Comparison of ENCODE assay signal across 8 cellular contexts in the genomic region with DNA sequence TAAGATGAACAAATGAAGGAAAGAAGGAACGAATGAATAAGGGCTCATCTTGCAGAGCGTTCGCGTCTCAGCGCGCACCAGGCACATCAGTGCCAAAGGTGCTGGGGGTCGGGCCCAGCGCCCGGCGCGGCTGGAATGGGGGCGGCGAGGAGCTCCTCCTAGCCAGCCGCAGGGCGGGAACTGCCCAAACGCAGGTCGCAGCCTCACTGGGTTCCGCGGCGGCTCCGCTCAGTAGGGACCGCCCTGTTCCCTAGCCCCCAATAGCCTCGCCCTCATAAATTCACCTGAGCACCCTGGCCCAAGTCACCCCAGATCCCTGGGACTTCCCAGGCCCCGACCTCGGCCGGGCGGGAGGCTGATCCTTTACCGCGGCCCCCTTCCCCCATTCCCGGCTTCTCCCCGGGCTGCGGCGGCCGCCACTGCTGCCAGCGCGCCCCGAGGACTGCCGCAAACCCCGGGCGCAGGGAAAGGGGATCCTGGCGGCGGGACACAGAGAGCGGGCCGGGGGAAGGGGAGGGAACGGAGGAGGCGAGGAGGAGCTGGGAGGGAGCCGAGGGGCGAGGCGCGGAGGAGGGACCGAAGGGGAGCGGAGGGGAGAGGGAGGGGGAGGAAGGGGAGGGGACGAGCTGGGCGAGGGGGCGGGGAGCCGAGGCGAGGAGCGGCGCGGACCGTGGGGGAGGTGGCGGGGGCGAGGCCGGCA. TPM values are rescaled to one million over a fixed set of nuclear protein-coding genes. Genes with fewer than 3 reads are reported as not detected.
DNase-seq lines count a peak whose midpoint lies in the region; ATAC-seq and TF ChIP-seq lines count a peak whose summit lies in the region.

No MANE protein-coding gene starts in this region.

- H3K36me3 ChIP-seq in colonic mucosa (no peaks in the 10 kb centered on the region), Karpas-422 (ENCODE audit: insufficient read depth, low read length) (no peaks in the 10 kb centered on the region)

- peaks cover 13% of the 10 kb centered on the region for H3K4me1 Mint-ChIP-seq in nephron

- H3K4me3 ChIP-seq in colonic mucosa (peak overlapping the region; percentile 28), Karpas-422 (ENCODE audit: low read length) (no peak overlapping the region)

- in situ Hi-C loops in G401 (cut with HindIII; ENCODE audit: low sequenced_read_pairs) = no loop called here

- peaks cover 93% of the 10 kb centered on the region for H3K27me3 Mint-ChIP-seq in nephron (ENCODE audit: low read depth)

- H3K9me2 ChIP-seq in Karpas-422 (replicated peaks; ENCODE audit: insufficient read depth, low read length) = no peaks in the 10 kb centered on the region

- no peak overlapping the region for H3K27ac ChIP-seq in colonic mucosa
- no peak overlapping the region for H3K27ac ChIP-seq in Karpas-422 (ENCODE audit: low read length)

- H3K4me3 Mint-ChIP-seq in nephron = peak overlapping the region; percentile 82 to 87 (median 85)

- peak; percentile 81 for DNase-seq in G401 (ENCODE audit: low spot score)
- DNase-seq in NCI-H345 treated with DMSO at 0.1 percent for 48 hours (lab: John Stamatoyannopoulos, UW; ENCODE audit: unreplicated experiment) = peak; percentile 49
- DNase-seq in colonic mucosa = no peak
- DNase-seq in Karpas-422 = no peak
- no peak for DNase-seq in SIG-M5 treated with dmso at 0.1 percent for 504 hours (lab: John Stamatoyannopoulos, UW; ENCODE audit: unreplicated experiment)
- DNase-seq in SKM-1 (lab: John Stamatoyannopoulos, UW; ENCODE audit: unreplicated experiment) = no peak

- no peak overlapping the region for H3K4me2 ChIP-seq in Karpas-422 (ENCODE audit: low read depth, low read length, poor library complexity, severe bottlenecking)

- no peaks in the 10 kb centered on the region for H3K9me3 Mint-ChIP-seq in nephron

- H3K79me2 ChIP-seq in Karpas-422 (ENCODE audit: low read length) = no peaks in the 10 kb centered on the region

- H3K9ac ChIP-seq in colonic mucosa (ENCODE audit: low read depth in 2 of 2, low read length in 2 of 2) = no peak overlapping the region
- H3K9ac ChIP-seq in Karpas-422 (ENCODE audit: low read length) = no peak overlapping the region

- no peaks in the 10 kb centered on the region for H3K36me3 Mint-ChIP-seq in nephron (ENCODE audit: low read depth)

- intact Hi-C loops in colonic mucosa (cut with DNase I) = no loop called here

- TF ChIP-seq CTCF in colonic mucosa (IDR thresholded peaks at IDR 0.05) (no peak), nephron (IDR thresholded peaks at IDR 0.05; ENCODE audit: unreplicated experiment in 3 of 3) (no peak)

- H4K20me1 ChIP-seq in Karpas-422 (ENCODE audit: insufficient read depth, low read depth, low read length) = no peaks in the 10 kb centered on the region

- H3K27me3 ChIP-seq in colonic mucosa (peaks cover 49% of the 10 kb centered on the region), Karpas-422 (ENCODE audit: low read length) (no peaks in the 10 kb centered on the region)

- H3K4me1 ChIP-seq in colonic mucosa = peaks cover 4% of the 10 kb centered on the region
- no peaks in the 10 kb centered on the region for H3K4me1 ChIP-seq in Karpas-422 (ENCODE audit: low read length)

- no peak overlapping the region for H2AFZ ChIP-seq in Karpas-422 (ENCODE audit: low read length)

- ATAC-seq in GM19455 (IDR thresholded peaks at IDR 0.05; ENCODE audit: unreplicated experiment) = no peak

- no peak overlapping the region for H3K27ac Mint-ChIP-seq in nephron

- H3K9me3 ChIP-seq in colonic mucosa (no peaks in the 10 kb centered on the region), Karpas-422 (ENCODE audit: low read length) (no peaks in the 10 kb centered on the region)

RNA-seq across cellular contexts. Expression of a gene that starts 0.4 kb away (rescaled TPM):
- not detected in 2 replicates for total RNA-seq in G401 (2014; rRNA removed; shearing (Covaris generic))
- not detected for total RNA-seq in colonic mucosa
- not detected in 2 replicates for total RNA-seq in Karpas-422 (2014; rRNA removed; shearing (Covaris generic); ENCODE audit: low replicate concordance)

Comparison
In these comparisons a context has a peak if more than half of its experiments do, and no peak if none do; other contexts are left out.
1. DNase-seq: peak in G401 (single experiment) and NCI-H345 treated with DMSO at 0.1 percent for 48 hours (single experiment); none in colonic mucosa (single experiment), Karpas-422 (single experiment), SIG-M5 treated with dmso at 0.1 percent for 504 hours (single experiment) and SKM-1 (single experiment).